1 cellular context compared by ENCODE assay signal in the genomic region with DNA sequence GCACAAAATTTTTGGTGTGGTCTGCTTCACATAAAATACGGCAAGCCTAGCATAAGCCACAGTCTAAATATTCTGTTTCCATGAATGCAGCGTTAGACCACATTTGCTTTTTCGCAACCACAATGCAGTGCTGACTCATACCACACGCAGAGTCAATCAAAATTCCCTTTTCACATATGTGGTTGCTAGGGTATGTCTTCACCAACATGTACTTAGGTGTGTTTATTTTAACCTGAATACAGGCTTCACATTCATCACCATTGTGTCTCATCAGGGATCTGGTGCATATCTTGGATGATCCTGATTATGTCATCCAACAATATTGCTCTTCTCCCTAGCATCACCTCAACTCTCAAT.
TF ChIP-seq lines count a peak whose summit lies in the region.

No MANE protein-coding gene starts in this region.

TF ChIP-seq in K562, 482 proteins besides CTCF, POLR2A, EP300 and RAD21 (continued from another document):
- TF ChIP-seq, protein P1, sequence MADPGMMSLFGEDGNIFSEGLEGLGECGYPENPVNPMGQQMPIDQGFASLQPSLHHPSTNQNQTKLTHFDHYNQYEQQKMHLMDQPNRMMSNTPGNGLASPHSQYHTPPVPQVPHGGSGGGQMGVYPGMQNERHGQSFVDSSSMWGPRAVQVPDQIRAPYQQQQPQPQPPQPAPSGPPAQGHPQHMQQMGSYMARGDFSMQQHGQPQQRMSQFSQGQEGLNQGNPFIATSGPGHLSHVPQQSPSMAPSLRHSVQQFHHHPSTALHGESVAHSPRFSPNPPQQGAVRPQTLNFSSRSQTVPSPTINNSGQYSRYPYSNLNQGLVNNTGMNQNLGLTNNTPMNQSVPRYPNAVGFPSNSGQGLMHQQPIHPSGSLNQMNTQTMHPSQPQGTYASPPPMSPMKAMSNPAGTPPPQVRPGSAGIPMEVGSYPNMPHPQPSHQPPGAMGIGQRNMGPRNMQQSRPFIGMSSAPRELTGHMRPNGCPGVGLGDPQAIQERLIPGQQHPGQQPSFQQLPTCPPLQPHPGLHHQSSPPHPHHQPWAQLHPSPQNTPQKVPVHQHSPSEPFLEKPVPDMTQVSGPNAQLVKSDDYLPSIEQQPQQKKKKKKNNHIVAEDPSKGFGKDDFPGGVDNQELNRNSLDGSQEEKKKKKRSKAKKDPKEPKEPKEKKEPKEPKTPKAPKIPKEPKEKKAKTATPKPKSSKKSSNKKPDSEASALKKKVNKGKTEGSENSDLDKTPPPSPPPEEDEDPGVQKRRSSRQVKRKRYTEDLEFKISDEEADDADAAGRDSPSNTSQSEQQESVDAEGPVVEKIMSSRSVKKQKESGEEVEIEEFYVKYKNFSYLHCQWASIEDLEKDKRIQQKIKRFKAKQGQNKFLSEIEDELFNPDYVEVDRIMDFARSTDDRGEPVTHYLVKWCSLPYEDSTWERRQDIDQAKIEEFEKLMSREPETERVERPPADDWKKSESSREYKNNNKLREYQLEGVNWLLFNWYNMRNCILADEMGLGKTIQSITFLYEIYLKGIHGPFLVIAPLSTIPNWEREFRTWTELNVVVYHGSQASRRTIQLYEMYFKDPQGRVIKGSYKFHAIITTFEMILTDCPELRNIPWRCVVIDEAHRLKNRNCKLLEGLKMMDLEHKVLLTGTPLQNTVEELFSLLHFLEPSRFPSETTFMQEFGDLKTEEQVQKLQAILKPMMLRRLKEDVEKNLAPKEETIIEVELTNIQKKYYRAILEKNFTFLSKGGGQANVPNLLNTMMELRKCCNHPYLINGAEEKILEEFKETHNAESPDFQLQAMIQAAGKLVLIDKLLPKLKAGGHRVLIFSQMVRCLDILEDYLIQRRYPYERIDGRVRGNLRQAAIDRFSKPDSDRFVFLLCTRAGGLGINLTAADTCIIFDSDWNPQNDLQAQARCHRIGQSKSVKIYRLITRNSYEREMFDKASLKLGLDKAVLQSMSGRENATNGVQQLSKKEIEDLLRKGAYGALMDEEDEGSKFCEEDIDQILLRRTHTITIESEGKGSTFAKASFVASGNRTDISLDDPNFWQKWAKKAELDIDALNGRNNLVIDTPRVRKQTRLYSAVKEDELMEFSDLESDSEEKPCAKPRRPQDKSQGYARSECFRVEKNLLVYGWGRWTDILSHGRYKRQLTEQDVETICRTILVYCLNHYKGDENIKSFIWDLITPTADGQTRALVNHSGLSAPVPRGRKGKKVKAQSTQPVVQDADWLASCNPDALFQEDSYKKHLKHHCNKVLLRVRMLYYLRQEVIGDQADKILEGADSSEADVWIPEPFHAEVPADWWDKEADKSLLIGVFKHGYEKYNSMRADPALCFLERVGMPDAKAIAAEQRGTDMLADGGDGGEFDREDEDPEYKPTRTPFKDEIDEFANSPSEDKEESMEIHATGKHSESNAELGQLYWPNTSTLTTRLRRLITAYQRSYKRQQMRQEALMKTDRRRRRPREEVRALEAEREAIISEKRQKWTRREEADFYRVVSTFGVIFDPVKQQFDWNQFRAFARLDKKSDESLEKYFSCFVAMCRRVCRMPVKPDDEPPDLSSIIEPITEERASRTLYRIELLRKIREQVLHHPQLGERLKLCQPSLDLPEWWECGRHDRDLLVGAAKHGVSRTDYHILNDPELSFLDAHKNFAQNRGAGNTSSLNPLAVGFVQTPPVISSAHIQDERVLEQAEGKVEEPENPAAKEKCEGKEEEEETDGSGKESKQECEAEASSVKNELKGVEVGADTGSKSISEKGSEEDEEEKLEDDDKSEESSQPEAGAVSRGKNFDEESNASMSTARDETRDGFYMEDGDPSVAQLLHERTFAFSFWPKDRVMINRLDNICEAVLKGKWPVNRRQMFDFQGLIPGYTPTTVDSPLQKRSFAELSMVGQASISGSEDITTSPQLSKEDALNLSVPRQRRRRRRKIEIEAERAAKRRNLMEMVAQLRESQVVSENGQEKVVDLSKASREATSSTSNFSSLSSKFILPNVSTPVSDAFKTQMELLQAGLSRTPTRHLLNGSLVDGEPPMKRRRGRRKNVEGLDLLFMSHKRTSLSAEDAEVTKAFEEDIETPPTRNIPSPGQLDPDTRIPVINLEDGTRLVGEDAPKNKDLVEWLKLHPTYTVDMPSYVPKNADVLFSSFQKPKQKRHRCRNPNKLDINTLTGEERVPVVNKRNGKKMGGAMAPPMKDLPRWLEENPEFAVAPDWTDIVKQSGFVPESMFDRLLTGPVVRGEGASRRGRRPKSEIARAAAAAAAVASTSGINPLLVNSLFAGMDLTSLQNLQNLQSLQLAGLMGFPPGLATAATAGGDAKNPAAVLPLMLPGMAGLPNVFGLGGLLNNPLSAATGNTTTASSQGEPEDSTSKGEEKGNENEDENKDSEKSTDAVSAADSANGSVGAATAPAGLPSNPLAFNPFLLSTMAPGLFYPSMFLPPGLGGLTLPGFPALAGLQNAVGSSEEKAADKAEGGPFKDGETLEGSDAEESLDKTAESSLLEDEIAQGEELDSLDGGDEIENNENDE (IDR thresholded peaks at IDR 0.05; ENCODE audit: low read depth, low read length), result no peak
- no peak for TF ChIP-seq PCBP2 (IDR thresholded peaks at IDR 0.05; ENCODE audit: low read depth, low read length, poor library complexity, severe bottlenecking)
- TF ChIP-seq PRMT5 (CRISPR knock-in tag; IDR thresholded peaks at IDR 0.05), result no peak
- TF ChIP-seq, protein P2, sequence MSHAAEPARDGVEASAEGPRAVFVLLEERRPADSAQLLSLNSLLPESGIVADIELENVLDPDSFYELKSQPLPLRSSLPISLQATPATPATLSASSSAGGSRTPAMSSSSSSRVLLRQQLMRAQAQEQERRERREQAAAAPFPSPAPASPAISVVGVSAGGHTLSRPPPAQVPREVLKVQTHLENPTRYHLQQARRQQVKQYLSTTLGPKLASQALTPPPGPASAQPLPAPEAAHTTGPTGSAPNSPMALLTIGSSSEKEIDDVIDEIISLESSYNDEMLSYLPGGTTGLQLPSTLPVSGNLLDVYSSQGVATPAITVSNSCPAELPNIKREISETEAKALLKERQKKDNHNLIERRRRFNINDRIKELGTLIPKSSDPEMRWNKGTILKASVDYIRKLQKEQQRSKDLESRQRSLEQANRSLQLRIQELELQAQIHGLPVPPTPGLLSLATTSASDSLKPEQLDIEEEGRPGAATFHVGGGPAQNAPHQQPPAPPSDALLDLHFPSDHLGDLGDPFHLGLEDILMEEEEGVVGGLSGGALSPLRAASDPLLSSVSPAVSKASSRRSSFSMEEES (CRISPR knock-in tag; IDR thresholded peaks at IDR 0.05), result no peak
- TF ChIP-seq NFE2 (IDR thresholded peaks at IDR 0.05; ENCODE audit: low read depth), result 0 out of 2 replicates have a peak, but pooled peaks have one; percentile 8
- TF ChIP-seq MCM3 (IDR thresholded peaks at IDR 0.05), result no peak
- no peak for TF ChIP-seq MAFF (IDR thresholded peaks at IDR 0.05; ENCODE audit: low read length)
